In the genomic region with DNA sequence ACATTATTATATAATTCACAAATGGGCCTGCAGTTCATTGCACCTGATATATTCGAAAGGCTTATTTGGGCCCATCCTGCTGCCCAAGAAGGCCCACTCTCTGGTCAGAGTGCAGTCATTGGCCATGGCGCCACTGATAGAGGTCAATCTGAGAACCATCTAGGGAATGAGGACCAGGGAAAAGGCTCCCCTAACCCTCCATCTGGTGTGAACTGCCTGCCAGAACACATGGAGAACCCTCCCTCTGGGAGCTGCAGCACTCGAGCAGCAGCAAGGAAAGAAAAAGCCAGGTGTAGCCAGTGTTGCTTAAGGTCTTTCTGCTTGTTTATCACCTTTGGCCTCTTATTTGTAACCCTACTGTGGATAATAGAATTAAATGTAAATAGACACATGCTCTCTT, we compare ENCODE assay signal across 28 cellular contexts.
"Had no signal": no experiment of that assay in that cellular context is flagged by ENCODE, and none has a peak within 500 bp of the region (broad histone marks: within the 10 kb centered on the region; RNA-seq: fewer than 3 reads in every experiment).

No MANE protein-coding gene starts in this region.

- DNase-seq: activated B cell treated with CpG ODN at 0.5 μM for 24 hours; activated CD4-positive, alpha-beta T cell treated with anti-CD3 and anti-CD28 coated beads for 36 hours; activated CD4-positive, alpha-beta T cell treated with anti-CD3 and anti-CD28 coated beads, Interleukin-2, amount 50 U/mL, for 4 hours; activated CD8-positive, alpha-beta memory T cell treated with anti-CD3 and anti-CD28 coated beads for 24 hours; activated CD8-positive, alpha-beta memory T cell treated with anti-CD3 and anti-CD28 coated beads, Interleukin-2, amount 50 U/mL, for 4 hours; activated T-cell treated with anti-CD3 and anti-CD28 coated beads, Interleukin-2, amount 50 U/mL, for 24 hours; adrenal gland; brain microvascular endothelial cell; caudate nucleus; colonic mucosa; esophagus squamous epithelium; gastrocnemius medialis; heart left ventricle; islet precursor cell; left cardiac atrium; pancreas; sigmoid colon; stimulated activated CD4-positive, alpha-beta T cell treated with anti-CD3 and anti-CD28 coated beads, Interleukin-15, amount 100 ng/mL, for 24 hours; T1000; transverse colon had no signal

- H3K27me3 ChIP-seq: adrenal gland, ascending aorta, brain microvascular endothelial cell, colonic mucosa, esophagus squamous epithelium, gastrocnemius medialis, heart left ventricle, neutrophil, pancreas, sigmoid colon, transverse colon had no signal

- H3K27me3 Mint-ChIP-seq: activated B cell treated with CpG ODN at 0.5 μM for 24 hours; activated CD4-positive, alpha-beta T cell treated with anti-CD3 and anti-CD28 coated beads for 36 hours; activated T-cell treated with anti-CD3 and anti-CD28 coated beads, Interleukin-2, amount 50 U/mL, for 24 hours; activated T-helper 17 cell treated with anti-CD3 and anti-CD28 coated beads, Interleukin-2, amount 50 U/mL, for 72 hours; memory B cell; stimulated activated memory B cell treated with anti-CD40 and anti-IgM and Interleukin-4, amounts not matched to agents 10 μg/mL and 1 μg/mL and 100 μg/mL, for 72 hours had no signal

- H3K9me3 ChIP-seq: adrenal gland, ascending aorta, colonic mucosa, esophagus squamous epithelium, gastrocnemius medialis, heart left ventricle, neutrophil, pancreas, sigmoid colon, transverse colon had no signal

- H3K36me3 ChIP-seq: adrenal gland, ascending aorta, brain microvascular endothelial cell, colonic mucosa, esophagus squamous epithelium, gastrocnemius medialis, heart left ventricle, neutrophil, pancreas, sigmoid colon, transverse colon had no signal

- H3K4me3 Mint-ChIP-seq: activated B cell treated with CpG ODN at 0.5 μM for 24 hours; activated CD4-positive, alpha-beta T cell treated with anti-CD3 and anti-CD28 coated beads for 36 hours; activated T-cell treated with anti-CD3 and anti-CD28 coated beads, Interleukin-2, amount 50 U/mL, for 24 hours; activated T-helper 17 cell treated with anti-CD3 and anti-CD28 coated beads, Interleukin-2, amount 50 U/mL, for 72 hours; memory B cell; natural killer cell treated with Interleukin-12 subunit alpha and Interleukin-12 subunit beta and Interleukin-15 and Interleukin-18, amount 100 ng/mL, for 72 hours; stimulated activated memory B cell treated with anti-CD40 and anti-IgM and Interleukin-4, amounts not matched to agents 10 μg/mL and 1 μg/mL and 100 μg/mL, for 72 hours had no signal

- ATAC-seq: activated CD4-positive, alpha-beta T cell treated with anti-CD3 and anti-CD28 coated beads for 36 hours; activated naive CD4-positive, alpha-beta T cell treated with anti-CD3 and anti-CD28 coated beads, Interleukin-2, amount 50 U/mL, for 72 hours; activated T-helper 17 cell treated with anti-CD3 and anti-CD28 coated beads, Interleukin-2, amount 50 U/mL, for 72 hours; gastrocnemius medialis; heart left ventricle; left cardiac atrium; natural killer cell treated with Interleukin-12 subunit alpha and Interleukin-12 subunit beta and Interleukin-15 and Interleukin-18, amount 100 ng/mL, for 72 hours; pancreas; stimulated activated memory B cell treated with anti-CD40 and anti-IgM and Interleukin-4, amounts not matched to agents 10 μg/mL and 1 μg/mL and 100 μg/mL, for 72 hours had no signal

- H3K4me1 ChIP-seq: adrenal gland, ascending aorta, colonic mucosa, esophagus squamous epithelium, gastrocnemius medialis, heart left ventricle, pancreas, sigmoid colon, transverse colon had no signal

- H3K4me3 ChIP-seq: adrenal gland, ascending aorta, colonic mucosa, esophagus squamous epithelium, gastrocnemius medialis, heart left ventricle, pancreas, sigmoid colon, smooth muscle cell, transverse colon had no signal

- H3K36me3 Mint-ChIP-seq: activated naive CD4-positive, alpha-beta T cell treated with anti-CD3 and anti-CD28 coated beads, Interleukin-2, amount 50 U/mL, for 72 hours; natural killer cell treated with Interleukin-12 subunit alpha and Interleukin-12 subunit beta and Interleukin-15 and Interleukin-18, amount 100 ng/mL, for 72 hours; stimulated activated memory B cell treated with anti-CD40 and anti-IgM and Interleukin-4, amounts not matched to agents 10 μg/mL and 1 μg/mL and 100 μg/mL, for 72 hours had no signal

- H3K4me2 ChIP-seq: smooth muscle cell had no signal

- H3K4me1 Mint-ChIP-seq: activated B cell treated with CpG ODN at 0.5 μM for 24 hours; activated CD4-positive, alpha-beta T cell treated with anti-CD3 and anti-CD28 coated beads for 36 hours; activated T-helper 17 cell treated with anti-CD3 and anti-CD28 coated beads, Interleukin-2, amount 50 U/mL, for 72 hours; memory B cell; stimulated activated memory B cell treated with anti-CD40 and anti-IgM and Interleukin-4, amounts not matched to agents 10 μg/mL and 1 μg/mL and 100 μg/mL, for 72 hours had no signal

- H3K9me3 Mint-ChIP-seq: activated B cell treated with CpG ODN at 0.5 μM for 24 hours; activated naive CD4-positive, alpha-beta T cell treated with anti-CD3 and anti-CD28 coated beads, Interleukin-2, amount 50 U/mL, for 72 hours; activated T-cell treated with anti-CD3 and anti-CD28 coated beads, Interleukin-2, amount 50 U/mL, for 24 hours; activated T-helper 17 cell treated with anti-CD3 and anti-CD28 coated beads, Interleukin-2, amount 50 U/mL, for 72 hours; memory B cell; natural killer cell treated with Interleukin-12 subunit alpha and Interleukin-12 subunit beta and Interleukin-15 and Interleukin-18, amount 100 ng/mL, for 72 hours had no signal

- H3K27ac ChIP-seq: adrenal gland, ascending aorta, brain microvascular endothelial cell, colonic mucosa, esophagus squamous epithelium, gastrocnemius medialis, heart left ventricle, neutrophil, pancreas, sigmoid colon, transverse colon had no signal

- H3K27ac Mint-ChIP-seq: activated B cell treated with CpG ODN at 0.5 μM for 24 hours; activated CD4-positive, alpha-beta T cell treated with anti-CD3 and anti-CD28 coated beads for 36 hours; activated naive CD4-positive, alpha-beta T cell treated with anti-CD3 and anti-CD28 coated beads, Interleukin-2, amount 50 U/mL, for 72 hours; activated T-cell treated with anti-CD3 and anti-CD28 coated beads, Interleukin-2, amount 50 U/mL, for 24 hours; activated T-helper 17 cell treated with anti-CD3 and anti-CD28 coated beads, Interleukin-2, amount 50 U/mL, for 72 hours; memory B cell; natural killer cell treated with Interleukin-12 subunit alpha and Interleukin-12 subunit beta and Interleukin-15 and Interleukin-18, amount 100 ng/mL, for 72 hours; stimulated activated memory B cell treated with anti-CD40 and anti-IgM and Interleukin-4, amounts not matched to agents 10 μg/mL and 1 μg/mL and 100 μg/mL, for 72 hours had no signal
